Comparison of ENCODE assay signal across 8 cellular contexts in genomic region chr3:14177580-14178246, GRCh38. TPM values are rescaled to one million over a fixed set of nuclear protein-coding genes. Genes with fewer than 3 reads are reported as not detected.
DNase-seq lines count a peak whose midpoint lies in the region; ATAC-seq and TF ChIP-seq lines count a peak whose summit lies in the region.

No MANE protein-coding gene starts in this region.

- H3K4me1 Mint-ChIP-seq in activated CD4-positive, alpha-beta memory T cell treated with anti-CD3 and anti-CD28 coated beads for 36 hours (ENCODE audit: low read depth), result peaks cover 65% of the 10 kb centered on the region

- peak; percentile 1 to 2 for ATAC-seq in activated CD4-positive, CD25-positive, alpha-beta regulatory T cell treated with anti-CD3 and anti-CD28 coated beads, Interleukin-2, amount 50 U/mL, for 24 hours
- peak; percentile 4 for ATAC-seq in HG03196 (IDR thresholded peaks at IDR 0.05; ENCODE audit: unreplicated experiment)
- peak; percentile 19 to 67 (median 33) for ATAC-seq in heart right ventricle

- POLR2A ChIA-PET in activated CD4-positive, alpha-beta memory T cell treated with anti-CD3 and anti-CD28 coated beads for 36 hours (lab: Charles Lee), result interaction anchor here (0.6 to 3.1 kb wide), 13 partner anchors 9 to 757 kb away, joined by 3 to 49 read pairs (median 4); partner anchors contain the start of genes CCDC174, CHCHD4, NUP210 and SLC6A6

- peak overlapping the region; percentile 90 for H3K9ac ChIP-seq in rectal smooth muscle tissue (ENCODE audit: low read length)

- no peaks in the 10 kb centered on the region for H3K27me3 ChIP-seq in heart right ventricle
- H3K27me3 ChIP-seq in rectal smooth muscle tissue (ENCODE audit: control insufficient read depth, insufficient read depth, low read length), result no peaks in the 10 kb centered on the region

- H3K27ac ChIP-seq in heart right ventricle, result peak overlapping the region; percentile 81 to 97 (median 94)
- H3K27ac ChIP-seq in rectal smooth muscle tissue (ENCODE audit: low read depth, low read length), result peak overlapping the region; percentile 93

- 7% methylated on average over 10 of the region's 10 CpGs for WGBS in heart right ventricle, 2 donors

- H3K27ac Mint-ChIP-seq in activated CD4-positive, alpha-beta memory T cell treated with anti-CD3 and anti-CD28 coated beads for 36 hours, result peak overlapping the region; percentile 89

- CTCF ChIA-PET in activated CD4-positive, alpha-beta memory T cell treated with anti-CD3 and anti-CD28 coated beads for 36 hours (lab: Charles Lee), result interaction anchor here (0.8 to 3.1 kb wide), 4 partner anchors 53 to 281 kb away, joined by 3 to 15 read pairs (median 10); partner anchors contain the start of genes CHCHD4, SLC6A6 and TMEM43

- intact Hi-C loops in activated CD4-positive, alpha-beta memory T cell treated with anti-CD3 and anti-CD28 coated beads for 36 hours (cut with micrococcal nuclease), result loop anchor here (1.0 to 5.0 kb wide), 7 partner anchors 33 to 770 kb away; partner anchors contain the start of genes CCDC174, CHCHD4, NR2C2 and SLC6A6
- intact Hi-C loops in heart right ventricle (cut with DNase I), result loop anchor here in 7 of 10 donors (1.0 to 10.0 kb wide), 9 partner anchors 32 to 283 kb away; partner anchors contain the start of genes TMEM43 (in 7 of the 7) and CHCHD4 (in 2 of the 7)

- no peak for TF ChIP-seq CTCF in heart right ventricle (IDR thresholded peaks at IDR 0.05)

- no peaks in the 10 kb centered on the region for H3K27me3 Mint-ChIP-seq in activated CD4-positive, alpha-beta memory T cell treated with anti-CD3 and anti-CD28 coated beads for 36 hours

- H3K36me3 ChIP-seq in heart right ventricle (peaks cover 0 to 23% (median 13%) of the 10 kb centered on the region in 9 donors), rectal smooth muscle tissue (ENCODE audit: control insufficient read depth, insufficient read depth, low read length) (no peaks in the 10 kb centered on the region)

- no peaks in the 10 kb centered on the region for H3K9me3 ChIP-seq in heart right ventricle

- no peak for DNase-seq in activated CD4-positive, CD25-positive, alpha-beta regulatory T cell (lab: John Stamatoyannopoulos, UW)
- DNase-seq in activated CD4-positive, alpha-beta memory T cell treated with anti-CD3 and anti-CD28 coated beads for 36 hours, result no peak
- no peak for DNase-seq in heart right ventricle
- no peak for DNase-seq in NCI-H526 treated with DMSO at 0.1 percent for 48 hours (lab: John Stamatoyannopoulos, UW)
- DNase-seq in KG1 (lab: John Stamatoyannopoulos, UW), result no peak

- peaks cover 23% of the 10 kb centered on the region for H3K36me3 Mint-ChIP-seq in activated CD4-positive, alpha-beta memory T cell treated with anti-CD3 and anti-CD28 coated beads for 36 hours

- H3K4me1 ChIP-seq in heart right ventricle, result peaks cover 5 to 50% (median 29%) of the 10 kb centered on the region in 9 donors
- peaks cover 15% of the 10 kb centered on the region for H3K4me1 ChIP-seq in rectal smooth muscle tissue (ENCODE audit: control insufficient read depth, insufficient read depth, low read length)

- H3K4me3 Mint-ChIP-seq in activated CD4-positive, alpha-beta memory T cell treated with anti-CD3 and anti-CD28 coated beads for 36 hours, result peak overlapping the region; percentile 87

- H3K4me3 ChIP-seq in heart right ventricle (peak overlapping the region; percentile 54 to 87 (median 75)), rectal smooth muscle tissue (ENCODE audit: low read length) (peak overlapping the region; percentile 72)

- no peaks in the 10 kb centered on the region for H3K9me3 Mint-ChIP-seq in activated CD4-positive, alpha-beta memory T cell treated with anti-CD3 and anti-CD28 coated beads for 36 hours

RNA-seq across cellular contexts. Expression of gene XPC, which starts 0.7 kb away (rescaled TPM):
- 10 to 100 TPM; 27.8 to 31.6 TPM for total RNA-seq in activated CD4-positive, alpha-beta memory T cell treated with anti-CD3 and anti-CD28 coated beads for 36 hours
- total RNA-seq in heart right ventricle, result 10 to 100 TPM in 5 of 10 donors, 1 to 10 TPM in 5; 8.5 to 15.8 (median 11.3) TPM
- polyA plus RNA-seq in heart right ventricle, result 1 to 10 TPM; 7.3 to 9.7 TPM

RNA-seq across cellular contexts. Expression of gene LSM3, which starts 0.9 kb away (rescaled TPM):
- 10 to 100 TPM; 22.1 to 22.9 TPM for total RNA-seq in activated CD4-positive, alpha-beta memory T cell treated with anti-CD3 and anti-CD28 coated beads for 36 hours
- 10 to 100 TPM; 12.4 to 18.0 (median 15.2) TPM for total RNA-seq in heart right ventricle
- polyA plus RNA-seq in heart right ventricle, result 10 to 100 TPM in 1 of 2 donors, 1 to 10 TPM in 1; 5.6 to 16.1 TPM

RNA-seq across cellular contexts. Expression of gene TMEM43, which starts 52.9 kb away (rescaled TPM):
- 10 to 100 TPM; 31.0 to 32.4 TPM for total RNA-seq in activated CD4-positive, alpha-beta memory T cell treated with anti-CD3 and anti-CD28 coated beads for 36 hours
- total RNA-seq in heart right ventricle, result 10 to 100 TPM; 23.9 to 47.4 (median 37.2) TPM
- polyA plus RNA-seq in heart right ventricle, result 10 to 100 TPM; 38.0 to 98.0 TPM

RNA-seq across cellular contexts. Expression of gene CHCHD4, which starts 53.0 kb away (rescaled TPM):
- 10 to 100 TPM; 17.5 to 19.2 TPM for total RNA-seq in activated CD4-positive, alpha-beta memory T cell treated with anti-CD3 and anti-CD28 coated beads for 36 hours
- 10 to 100 TPM; 18.0 to 37.2 (median 28.0) TPM for total RNA-seq in heart right ventricle
- polyA plus RNA-seq in heart right ventricle, result 10 to 100 TPM; 20.1 to 23.8 TPM
